7 cellular contexts compared by ENCODE assay signal in the genomic region with DNA sequence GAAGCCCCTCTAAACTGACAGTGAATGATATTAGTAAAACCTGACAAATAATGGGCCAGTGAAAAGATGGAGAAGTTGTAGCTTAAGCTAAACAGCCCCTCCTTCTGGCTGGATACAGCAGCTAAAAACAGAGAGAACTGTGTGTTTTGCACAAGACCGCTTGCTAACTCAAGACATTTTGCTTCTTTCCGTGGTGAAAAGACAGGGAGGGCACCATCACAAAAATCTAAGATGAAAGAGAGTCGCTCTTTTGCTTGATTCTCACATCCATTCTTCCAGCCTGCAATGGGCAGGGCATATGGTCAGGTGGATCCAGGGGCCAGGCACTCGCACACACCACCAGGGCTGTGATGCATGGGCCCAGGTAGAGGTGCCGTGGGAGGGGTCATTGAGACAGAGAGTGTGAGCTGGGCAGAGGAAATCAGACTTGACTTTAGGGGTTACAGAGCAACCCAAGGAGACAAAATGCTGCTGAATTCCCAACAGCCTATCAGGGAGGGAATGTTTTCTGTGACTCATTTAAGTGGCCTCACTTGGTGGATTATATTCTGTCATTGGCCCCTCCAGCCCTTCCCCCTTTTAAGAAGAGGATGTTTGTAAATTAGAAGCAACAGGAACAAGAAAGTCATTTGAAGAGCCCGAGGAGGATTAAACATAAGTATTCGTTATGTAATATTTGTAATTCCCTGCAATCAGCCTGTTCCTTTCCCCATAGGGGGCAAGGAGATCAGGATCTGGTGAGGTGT. TPM values are rescaled to one million over a fixed set of nuclear protein-coding genes. Genes with fewer than 3 reads are reported as not detected.
DNase-seq lines count a peak whose midpoint lies in the region; ATAC-seq and TF ChIP-seq lines count a peak whose summit lies in the region.

No MANE protein-coding gene starts in this region.

- CTCF ChIA-PET in OCI-LY7 (lab: Charles Lee; ENCODE audit: unreplicated experiment): no interaction called here

- H3K27me3 ChIP-seq in fibroblast of lung (ENCODE audit: control insufficient read depth, insufficient read depth, low read length): no peaks in the 10 kb centered on the region
- no peaks in the 10 kb centered on the region for H3K27me3 ChIP-seq in gastrocnemius medialis

- TF ChIP-seq CTCF in GM12874 (IDR thresholded peaks at IDR 0.05; ENCODE audit: insufficient read depth, low read depth, low read length): peak; percentile 36; the same call in 1 of the 2 replicates
- peak; percentile 41 for TF ChIP-seq CTCF in OCI-LY7 (conservative IDR thresholded peaks at IDR 0.05; ENCODE audit: low read length)
- TF ChIP-seq CTCF in fibroblast of lung (conservative IDR thresholded peaks at IDR 0.05 in 1 of 2, IDR thresholded peaks at IDR 0.05 in 1 of 2; ENCODE audit: low read depth in 1 of 2, low read length in 2 of 2): peak; percentile 63 to 70
- TF ChIP-seq CTCF in gastrocnemius medialis (IDR thresholded peaks at IDR 0.05 in 4 of 5, conservative IDR thresholded peaks at IDR 0.05 in 1 of 5): peak in 2 of 5 experiments; percentile 19 to 27
- TF ChIP-seq CTCF in glutamatergic neuron (IDR thresholded peaks at IDR 0.05; ENCODE audit: partially characterized antibody, unreplicated experiment): no peak

- H3K4me1 Mint-ChIP-seq in glutamatergic neuron (ENCODE audit: low read depth, unreplicated experiment): no peaks in the 10 kb centered on the region

- in situ Hi-C loops in gastrocnemius medialis (cut with MboI; ENCODE audit: low sequenced_read_pairs in 4 of 4): loop anchor here in 3 of 4 donors (5.0 to 25.0 kb wide), 3 partner anchors 111 to 121 kb away; no protein-coding TSS in a partner anchor

- intact Hi-C loops in OCI-LY7 (cut with micrococcal nuclease; ENCODE audit: unreplicated experiment): no loop called here
- intact Hi-C loops in gastrocnemius medialis (cut with DNase I; ENCODE audit: low total_unique reads): loop anchor here (10.0 kb wide), 1 partner anchor 184 kb away; no protein-coding TSS in a partner anchor

- no peak overlapping the region for H3K4me3 ChIP-seq in OCI-LY7 (ENCODE audit: low read depth, low read length, poor library complexity, severe bottlenecking)
- H3K4me3 ChIP-seq in fibroblast of lung (replicated peaks in 1 of 4; ENCODE audit: control extremely low read depth in 1 of 4, insufficient read depth in 1 of 4, low read depth in 3 of 4, low read length in 4 of 4): no peak overlapping the region
- no peak overlapping the region for H3K4me3 ChIP-seq in gastrocnemius medialis

- no peak for DNase-seq in OCI-LY7 (ENCODE audit: low spot score)
- DNase-seq in fibroblast of lung (ENCODE audit: low read depth in 2 of 2): peak in 1 of 2 donors; percentile 57
- DNase-seq in gastrocnemius medialis: no peak
- DNase-seq in glutamatergic neuron: no peak

- no peaks in the 10 kb centered on the region for H3K36me3 Mint-ChIP-seq in glutamatergic neuron (ENCODE audit: unreplicated experiment)

- H3K4me2 ChIP-seq in OCI-LY7 (ENCODE audit: low read length): no peak overlapping the region
- H3K4me2 ChIP-seq in fibroblast of lung (ENCODE audit: extremely low read depth, insufficient read depth, low read length): peak overlapping the region; percentile 73

- H2AFZ ChIP-seq in OCI-LY7 (ENCODE audit: low read length) (no peak overlapping the region), fibroblast of lung (ENCODE audit: low read length) (no peak overlapping the region)

- H3K4me3 Mint-ChIP-seq in glutamatergic neuron (ENCODE audit: unreplicated experiment): no peak overlapping the region

- no TSS peak for BruUV-seq in OCI-LY7 (replicated peaks; lab: Mats Ljungman, UMichigan)

- H3K27me3 Mint-ChIP-seq in glutamatergic neuron (ENCODE audit: unreplicated experiment): peaks cover 3% of the 10 kb centered on the region

- TF ChIP-seq POLR2A in gastrocnemius medialis (IDR thresholded peaks at IDR 0.05): no peak

- H3K79me2 ChIP-seq in OCI-LY7 (ENCODE audit: insufficient read depth, low read depth, low read length) (no peaks in the 10 kb centered on the region), fibroblast of lung (ENCODE audit: control insufficient read depth, insufficient read depth, low read length) (peaks cover 94% of the 10 kb centered on the region)

- H3K4me1 ChIP-seq in OCI-LY7 (ENCODE audit: insufficient read depth, low read length, poor library complexity, severe bottlenecking) (no peaks in the 10 kb centered on the region), fibroblast of lung (ENCODE audit: control insufficient read depth, extremely low read depth, insufficient read depth, low read length) (peaks cover 71% of the 10 kb centered on the region), gastrocnemius medialis (peaks cover 29 to 37% of the 10 kb centered on the region in 2 donors)

- H3K27ac ChIP-seq in OCI-LY7 (ENCODE audit: low read depth, low read length, poor library complexity, severe bottlenecking) (no peak overlapping the region), fibroblast of lung (ENCODE audit: insufficient read depth, low read length) (peak overlapping the region; percentile 89), gastrocnemius medialis (peak overlapping the region in 3 of 4 donors; percentile 24 to 51 (median 30))

- H3K9me3 ChIP-seq in OCI-LY7 (ENCODE audit: low read length): no peaks in the 10 kb centered on the region
- no peaks in the 10 kb centered on the region for H3K9me3 ChIP-seq in fibroblast of lung (ENCODE audit: control insufficient read depth, insufficient read depth, low read depth, low read length)
- H3K9me3 ChIP-seq in gastrocnemius medialis: no peaks in the 10 kb centered on the region

- H3K9ac ChIP-seq in fibroblast of lung (ENCODE audit: insufficient read depth, low read length): no peak overlapping the region

- H3K27ac Mint-ChIP-seq in glutamatergic neuron (ENCODE audit: unreplicated experiment): no peak overlapping the region

- ATAC-seq in gastrocnemius medialis (no peak), GM18861 (IDR thresholded peaks at IDR 0.05; ENCODE audit: unreplicated experiment) (no peak), HG02763 (IDR thresholded peaks at IDR 0.05; ENCODE audit: unreplicated experiment) (no peak)

- H3K9me2 ChIP-seq in OCI-LY7 (ENCODE audit: insufficient read depth, low read length): no peaks in the 10 kb centered on the region

- POLR2A ChIA-PET in OCI-LY7 (lab: Charles Lee): interaction anchor here (0.5 kb wide), 1 partner anchor 200 kb away, joined by 6 read pairs; no protein-coding TSS in a partner anchor

- no peaks in the 10 kb centered on the region for H3K36me3 ChIP-seq in OCI-LY7 (ENCODE audit: insufficient read depth, low read length)
- H3K36me3 ChIP-seq in fibroblast of lung (ENCODE audit: control insufficient read depth, insufficient read depth, low read length): peaks cover 16% of the 10 kb centered on the region
- peaks cover 0 to 1% of the 10 kb centered on the region in 2 donors for H3K36me3 ChIP-seq in gastrocnemius medialis

- H4K20me1 ChIP-seq in OCI-LY7 (ENCODE audit: insufficient read depth, low read length) (no peaks in the 10 kb centered on the region), fibroblast of lung (ENCODE audit: control insufficient read depth, extremely low read depth, insufficient read depth, low read length) (no peaks in the 10 kb centered on the region)

- no peaks in the 10 kb centered on the region for H3K9me3 Mint-ChIP-seq in glutamatergic neuron (ENCODE audit: unreplicated experiment)

RNA-seq across cellular contexts. Expression of gene EMP1, which starts 12.2 kb away (rescaled TPM):
- 0.03 TPM in 1 of 2 replicates, not detected in the other for total RNA-seq in OCI-LY7 (2014; rRNA removed; shearing (Covaris generic))
- 0.40 TPM in 1 of 2 replicates, not detected in the other for total RNA-seq in OCI-LY7 (2022)
- 27.5 and 53.5 TPM in 2 replicates for total RNA-seq in fibroblast of lung
- 374 and 437 TPM in 2 replicates for polyA plus RNA-seq in fibroblast of lung
- polyA plus RNA-seq in fibroblast of lung (2012): 488 and 577 TPM in 2 replicates
- polyA minus RNA-seq in fibroblast of lung (ENCODE audit: low replicate concordance): 599 and 783 TPM in 2 replicates
- total RNA-seq in gastrocnemius medialis: 100 to 1,000 TPM in 1 of 4 donors, 10 to 100 TPM in 3; 33.5 to 111 (median 73.6) TPM
- not detected for total RNA-seq in glutamatergic neuron (ENCODE audit: unreplicated experiment)

Comparison
In these comparisons a context has a peak if more than half of its experiments do, and no peak if none do; other contexts are left out.
1. RNA of gene EMP1, which starts 12.2 kb away (total RNA-seq): 33.5 to 111 TPM in gastrocnemius medialis and 27.5 to 53.5 TPM in fibroblast of lung; 0.03 to 0.40 TPM in OCI-LY7 and not detected in glutamatergic neuron (single experiment); every median in the first group is over 10 times any median in the second.